Comparison of ENCODE assay signal across 14 cellular contexts in the genomic region with DNA sequence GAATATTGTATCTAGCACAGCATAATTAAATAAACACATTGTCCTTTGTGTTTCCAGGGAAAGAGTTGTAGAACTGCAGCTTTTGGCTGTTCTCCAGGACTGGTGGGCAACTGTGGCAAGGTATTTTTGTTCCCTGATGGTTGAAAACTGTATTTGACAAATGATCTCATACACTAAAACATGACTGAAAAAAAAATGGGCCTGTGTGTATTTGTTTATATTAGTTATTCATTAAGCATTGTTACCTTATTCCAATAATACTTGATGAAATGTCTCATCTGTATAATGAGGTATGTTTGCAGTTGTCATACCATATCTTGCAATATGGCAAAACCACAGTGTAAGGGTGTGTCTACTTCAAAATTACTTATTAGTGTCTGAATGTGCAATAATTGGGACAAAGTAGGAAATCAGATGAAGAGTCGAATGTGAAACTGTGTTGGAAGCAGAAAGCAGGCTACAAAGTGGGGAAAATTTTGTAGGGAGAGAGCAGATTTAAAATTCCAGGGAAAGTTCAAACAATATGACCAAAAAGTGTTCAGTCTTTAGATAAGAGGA.
"Had no signal": no experiment of that assay in that cellular context is flagged by ENCODE, and none has a peak within 500 bp of the region (broad histone marks: within the 10 kb centered on the region; RNA-seq: fewer than 3 reads in every experiment).

No MANE protein-coding gene starts in this region.

- DNase-seq: activated CD4-positive, alpha-beta T cell treated with anti-CD3 and anti-CD28 coated beads, Interleukin-2, amount 50 U/mL, for 4 hours; activated gamma-delta T cell; cerebellar nuclear complex; cortex of kidney; erythroblast; hypothalamus; islet precursor cell; midbrain; retina; stimulated activated naive B cell treated with anti-CD40 and anti-IgM and Interleukin-4, amounts not matched to agents 10 μg/mL and 1 μg/mL and 100 μg/mL, for 72 hours; tibial artery had no signal

- H3K27ac ChIP-seq: ascending aorta, tibial artery had no signal

- ATAC-seq: left lobe of liver; stimulated activated naive B cell treated with anti-CD40 and anti-IgM and Interleukin-4, amounts not matched to agents 10 μg/mL and 1 μg/mL and 100 μg/mL, for 72 hours had no signal

- H3K4me3 ChIP-seq: ascending aorta, lung, tibial artery had no signal

- H3K27me3 ChIP-seq: ascending aorta, tibial artery had no signal

- H3K4me1 ChIP-seq: ascending aorta had no signal

- H3K36me3 ChIP-seq: ascending aorta, tibial artery had no signal

- H3K9me3 ChIP-seq: ascending aorta, tibial artery had no signal
